ENCODE assay signal across 1 cellular context in genomic region chr1:68495532-68495931, GRCh38.
TF ChIP-seq lines count a peak whose summit lies in the region.

No MANE protein-coding gene starts in this region.

TF ChIP-seq in K562, 482 proteins besides CTCF, POLR2A, EP300 and RAD21 (continued from another document):
- TF ChIP-seq, protein P1, sequence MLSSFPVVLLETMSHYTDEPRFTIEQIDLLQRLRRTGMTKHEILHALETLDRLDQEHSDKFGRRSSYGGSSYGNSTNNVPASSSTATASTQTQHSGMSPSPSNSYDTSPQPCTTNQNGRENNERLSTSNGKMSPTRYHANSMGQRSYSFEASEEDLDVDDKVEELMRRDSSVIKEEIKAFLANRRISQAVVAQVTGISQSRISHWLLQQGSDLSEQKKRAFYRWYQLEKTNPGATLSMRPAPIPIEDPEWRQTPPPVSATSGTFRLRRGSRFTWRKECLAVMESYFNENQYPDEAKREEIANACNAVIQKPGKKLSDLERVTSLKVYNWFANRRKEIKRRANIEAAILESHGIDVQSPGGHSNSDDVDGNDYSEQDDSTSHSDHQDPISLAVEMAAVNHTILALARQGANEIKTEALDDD (IDR thresholded peaks at IDR 0.05) = peak; percentile 39; the same call in 1 of the 2 replicates
- TF ChIP-seq SOX6 (IDR thresholded peaks at IDR 0.05) (peak; percentile 63; the same call in 1 of the 2 replicates), TCF3 (CRISPR knock-in tag; IDR thresholded peaks at IDR 0.05) (no peak), MEIS2 (IDR thresholded peaks at IDR 0.05; ENCODE audit: partially characterized antibody) (peak; percentile 61), CHCHD3 (CRISPR knock-in tag; IDR thresholded peaks at IDR 0.05) (no peak), FOXK2 (conservative IDR thresholded peaks at IDR 0.05 in 1 of 2, IDR thresholded peaks at IDR 0.05 in 1 of 2; ENCODE audit: low read depth in 2 of 2) (peak in 1 of 2 experiments; percentile 38; a peak in 1 of 4 replicates), PKNOX1 (IDR thresholded peaks at IDR 0.05) (peak; percentile 53; the same call in 1 of the 2 replicates), CEBPG (CRISPR knock-in tag; IDR thresholded peaks at IDR 0.05) (0 out of 2 replicates have a peak, but pooled peaks have one; percentile 43), CEBPG (tag; conservative IDR thresholded peaks at IDR 0.05 in 1 of 2, IDR thresholded peaks at IDR 0.05 in 1 of 2) (peak in 1 of 2 experiments; percentile 69; a peak in 2 of 4 replicates), ZFP91 (CRISPR knock-in tag; IDR thresholded peaks at IDR 0.05) (no peak)
- TF ChIP-seq, protein P2, sequence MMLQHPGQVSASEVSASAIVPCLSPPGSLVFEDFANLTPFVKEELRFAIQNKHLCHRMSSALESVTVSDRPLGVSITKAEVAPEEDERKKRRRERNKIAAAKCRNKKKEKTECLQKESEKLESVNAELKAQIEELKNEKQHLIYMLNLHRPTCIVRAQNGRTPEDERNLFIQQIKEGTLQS (IDR thresholded peaks at IDR 0.05) = peak; percentile 69
- TF ChIP-seq, protein P2 (CRISPR knock-in tag; conservative IDR thresholded peaks at IDR 0.05) = no peak
- TF ChIP-seq, protein P3, sequence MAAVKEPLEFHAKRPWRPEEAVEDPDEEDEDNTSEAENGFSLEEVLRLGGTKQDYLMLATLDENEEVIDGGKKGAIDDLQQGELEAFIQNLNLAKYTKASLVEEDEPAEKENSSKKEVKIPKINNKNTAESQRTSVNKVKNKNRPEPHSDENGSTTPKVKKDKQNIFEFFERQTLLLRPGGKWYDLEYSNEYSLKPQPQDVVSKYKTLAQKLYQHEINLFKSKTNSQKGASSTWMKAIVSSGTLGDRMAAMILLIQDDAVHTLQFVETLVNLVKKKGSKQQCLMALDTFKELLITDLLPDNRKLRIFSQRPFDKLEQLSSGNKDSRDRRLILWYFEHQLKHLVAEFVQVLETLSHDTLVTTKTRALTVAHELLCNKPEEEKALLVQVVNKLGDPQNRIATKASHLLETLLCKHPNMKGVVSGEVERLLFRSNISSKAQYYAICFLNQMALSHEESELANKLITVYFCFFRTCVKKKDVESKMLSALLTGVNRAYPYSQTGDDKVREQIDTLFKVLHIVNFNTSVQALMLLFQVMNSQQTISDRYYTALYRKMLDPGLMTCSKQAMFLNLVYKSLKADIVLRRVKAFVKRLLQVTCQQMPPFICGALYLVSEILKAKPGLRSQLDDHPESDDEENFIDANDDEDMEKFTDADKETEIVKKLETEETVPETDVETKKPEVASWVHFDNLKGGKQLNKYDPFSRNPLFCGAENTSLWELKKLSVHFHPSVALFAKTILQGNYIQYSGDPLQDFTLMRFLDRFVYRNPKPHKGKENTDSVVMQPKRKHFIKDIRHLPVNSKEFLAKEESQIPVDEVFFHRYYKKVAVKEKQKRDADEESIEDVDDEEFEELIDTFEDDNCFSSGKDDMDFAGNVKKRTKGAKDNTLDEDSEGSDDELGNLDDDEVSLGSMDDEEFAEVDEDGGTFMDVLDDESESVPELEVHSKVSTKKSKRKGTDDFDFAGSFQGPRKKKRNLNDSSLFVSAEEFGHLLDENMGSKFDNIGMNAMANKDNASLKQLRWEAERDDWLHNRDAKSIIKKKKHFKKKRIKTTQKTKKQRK (IDR thresholded peaks at IDR 0.05; ENCODE audit: borderline replicate concordance, low read depth, low read length) = no peak
- TF ChIP-seq, protein P4, sequence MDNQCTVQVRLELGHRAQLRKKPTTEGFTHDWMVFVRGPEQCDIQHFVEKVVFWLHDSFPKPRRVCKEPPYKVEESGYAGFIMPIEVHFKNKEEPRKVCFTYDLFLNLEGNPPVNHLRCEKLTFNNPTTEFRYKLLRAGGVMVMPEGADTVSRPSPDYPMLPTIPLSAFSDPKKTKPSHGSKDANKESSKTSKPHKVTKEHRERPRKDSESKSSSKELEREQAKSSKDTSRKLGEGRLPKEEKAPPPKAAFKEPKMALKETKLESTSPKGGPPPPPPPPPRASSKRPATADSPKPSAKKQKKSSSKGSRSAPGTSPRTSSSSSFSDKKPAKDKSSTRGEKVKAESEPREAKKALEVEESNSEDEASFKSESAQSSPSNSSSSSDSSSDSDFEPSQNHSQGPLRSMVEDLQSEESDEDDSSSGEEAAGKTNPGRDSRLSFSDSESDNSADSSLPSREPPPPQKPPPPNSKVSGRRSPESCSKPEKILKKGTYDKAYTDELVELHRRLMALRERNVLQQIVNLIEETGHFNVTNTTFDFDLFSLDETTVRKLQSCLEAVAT (IDR thresholded peaks at IDR 0.05) = peak in 1 of 2 experiments; percentile 35; a peak in 1 of 4 replicates
